In the genomic region with DNA sequence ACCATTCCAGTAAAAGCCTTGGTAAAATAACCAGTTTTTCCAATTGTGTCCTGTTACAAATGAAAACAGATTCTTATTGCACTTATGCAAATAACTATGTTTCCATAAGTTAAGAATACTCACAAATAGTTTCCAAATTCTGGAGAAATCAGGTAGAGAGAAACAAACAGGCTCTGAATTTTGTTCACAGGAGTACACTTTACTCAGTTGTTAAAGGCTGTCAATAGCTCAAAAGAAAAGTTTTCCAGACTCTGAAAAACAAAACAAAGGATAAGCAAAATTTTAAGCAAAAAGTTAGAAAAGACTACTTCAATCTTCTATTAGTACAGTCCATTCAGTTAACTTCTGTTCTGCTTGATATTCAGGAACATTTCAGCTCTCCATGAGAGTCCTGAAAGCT, we compare ENCODE assay signal across 26 cellular contexts. TPM values are rescaled to one million over a fixed set of nuclear protein-coding genes. Genes with fewer than 3 reads are reported as not detected.
"Had no signal": no experiment of that assay in that cellular context is flagged by ENCODE, and none has a peak within 500 bp of the region (broad histone marks: within the 10 kb centered on the region; RNA-seq: fewer than 3 reads in every experiment).

No MANE protein-coding gene starts in this region.

- H3K27me3 Mint-ChIP-seq: progenitor cell of endocrine pancreas had no signal

- H3K4me1 Mint-ChIP-seq: naive thymus-derived CD4-positive, alpha-beta T cell; stimulated activated memory B cell treated with anti-CD40 and anti-IgM and Interleukin-4, amounts not matched to agents 10 μg/mL and 1 μg/mL and 100 μg/mL, for 72 hours; stimulated activated naive CD8-positive, alpha-beta T cell treated with anti-CD3 and anti-CD28 coated beads, Interleukin-15, amount 100 ng/mL, for 72 hours had no signal

- ATAC-seq: mucosa of descending colon; naive thymus-derived CD4-positive, alpha-beta T cell; natural killer cell treated with Interleukin-12 subunit alpha and Interleukin-12 subunit beta and Interleukin-15 and Interleukin-18, amount 100 ng/mL, for 72 hours; right lobe of liver; stimulated activated memory B cell treated with anti-CD40 and anti-IgM and Interleukin-4, amounts not matched to agents 10 μg/mL and 1 μg/mL and 100 μg/mL, for 72 hours; stimulated activated naive CD8-positive, alpha-beta T cell treated with anti-CD3 and anti-CD28 coated beads, Interleukin-15, amount 100 ng/mL, for 72 hours; upper lobe of right lung had no signal

- FAIRE-seq: urothelium cell line had no signal

- H3K4me1 ChIP-seq: left ventricle myocardium inferior, right atrium auricular region, right lobe of liver, testis, thyroid gland, transverse colon, upper lobe of right lung had no signal

- H3K27me3 ChIP-seq: ovary, right atrium auricular region, right lobe of liver, testis, thyroid gland, transverse colon, upper lobe of right lung had no signal

- H3K27ac ChIP-seq: left ventricle myocardium inferior, ovary, right atrium auricular region, right lobe of liver, testis, thyroid gland, transverse colon, upper lobe of right lung had no signal

- DNase-seq: islet precursor cell; left ventricle myocardium inferior; midbrain; mucosa of descending colon; naive thymus-derived CD4-positive, alpha-beta T cell; ovary; right lobe of liver; stimulated activated CD4-positive, alpha-beta T cell treated with anti-CD3 and anti-CD28 coated beads, Interleukin-1b, Interleukin-23, amount 100 ng/mL, for 48 hours; stimulated activated CD4-positive, alpha-beta T cell treated with anti-CD3 and anti-CD28 coated beads, Interleukin-2, amount 100 ng/mL, for 48 hours; stimulated activated CD4-positive, alpha-beta T cell treated with anti-CD3 and anti-CD28 coated beads, Interleukin-4, amount 100 ng/mL, for 4 hours; stimulated activated CD8-positive, alpha-beta memory T cell treated with anti-CD3 and anti-CD28 coated beads, Interleukin-4, amount 100 ng/mL, for 48 hours; stimulated activated naive CD4-positive, alpha-beta T cell treated with Interleukin-2 at 50 U/mL for 16 hours; stimulated activated naive CD8-positive, alpha-beta T cell treated with anti-CD3 and anti-CD28 coated beads, Interleukin-15, amount 100 ng/mL, for 72 hours; substantia nigra; testis; thyroid gland; transverse colon; upper lobe of right lung had no signal

- H3K4me2 ChIP-seq: smooth muscle cell had no signal

- H3K4me3 Mint-ChIP-seq: naive thymus-derived CD4-positive, alpha-beta T cell; natural killer cell treated with Interleukin-12 subunit alpha and Interleukin-12 subunit beta and Interleukin-15 and Interleukin-18, amount 100 ng/mL, for 72 hours; stimulated activated memory B cell treated with anti-CD40 and anti-IgM and Interleukin-4, amounts not matched to agents 10 μg/mL and 1 μg/mL and 100 μg/mL, for 72 hours; stimulated activated naive CD8-positive, alpha-beta T cell treated with anti-CD3 and anti-CD28 coated beads, Interleukin-15, amount 100 ng/mL, for 72 hours had no signal

- H3K9me3 ChIP-seq: ovary, right lobe of liver, testis, thyroid gland had no signal

- H3K4me3 ChIP-seq: left ventricle myocardium inferior, lung, mucosa of descending colon, ovary, right atrium auricular region, right lobe of liver, smooth muscle cell, testis, thyroid gland, transverse colon, upper lobe of right lung had no signal

- H3K36me3 ChIP-seq: left ventricle myocardium inferior, ovary, right atrium auricular region, right lobe of liver, thyroid gland, transverse colon, upper lobe of right lung had no signal

- H3K27ac Mint-ChIP-seq: naive thymus-derived CD4-positive, alpha-beta T cell; natural killer cell treated with Interleukin-12 subunit alpha and Interleukin-12 subunit beta and Interleukin-15 and Interleukin-18, amount 100 ng/mL, for 72 hours; progenitor cell of endocrine pancreas; stimulated activated memory B cell treated with anti-CD40 and anti-IgM and Interleukin-4, amounts not matched to agents 10 μg/mL and 1 μg/mL and 100 μg/mL, for 72 hours; stimulated activated naive CD8-positive, alpha-beta T cell treated with anti-CD3 and anti-CD28 coated beads, Interleukin-15, amount 100 ng/mL, for 72 hours had no signal

RNA-seq across cellular contexts. Expression of a gene that starts 32.8 kb away (rescaled TPM):
- total RNA-seq: mesenteric fat pad, progenitor cell of endocrine pancreas, transverse colon had no signal
- polyA plus RNA-seq: naive thymus-derived CD4-positive, alpha-beta T cell had no signal
